Comparison of ENCODE assay signal across 8 cellular contexts in genomic region chr18:9135912-9136314, GRCh38. TPM values are rescaled to one million over a fixed set of nuclear protein-coding genes. Genes with fewer than 3 reads are reported as not detected.
DNase-seq lines count a peak whose midpoint lies in the region; ATAC-seq and TF ChIP-seq lines count a peak whose summit lies in the region.

No MANE protein-coding gene starts in this region.

- no peaks in the 10 kb centered on the region for H3K27me3 Mint-ChIP-seq in activated CD4-positive, alpha-beta T cell treated with anti-CD3 and anti-CD28 coated beads, Interleukin-2, amount 10 ng/mL, durations not matched to agents 24 days and 14 days
- H3K27me3 Mint-ChIP-seq in naive thymus-derived CD8-positive, alpha-beta T cell, result no peaks in the 10 kb centered on the region

- no peaks in the 10 kb centered on the region for H3K9me2 ChIP-seq in MM.1S (replicated peaks; ENCODE audit: insufficient read depth, low read length)

- H3F3A ChIP-seq in MM.1S (ENCODE audit: insufficient read depth, low read length), result peaks cover 89% of the 10 kb centered on the region

- no peak for TF ChIP-seq EP300 in esophagus muscularis mucosa (IDR thresholded peaks at IDR 0.05)

- H4K20me1 ChIP-seq in MM.1S (ENCODE audit: insufficient read depth, low read length), result no peaks in the 10 kb centered on the region

- H3K4me1 ChIP-seq in MM.1S (ENCODE audit: low read length), result peaks cover 23% of the 10 kb centered on the region
- H3K4me1 ChIP-seq in esophagus muscularis mucosa, result peaks cover 42 to 61% (median 54%) of the 10 kb centered on the region in 4 donors

- H3K4me1 Mint-ChIP-seq in activated CD4-positive, alpha-beta T cell treated with anti-CD3 and anti-CD28 coated beads, Interleukin-2, amount 10 ng/mL, durations not matched to agents 24 days and 14 days, result peaks cover 48% of the 10 kb centered on the region
- H3K4me1 Mint-ChIP-seq in naive thymus-derived CD8-positive, alpha-beta T cell, result peaks cover 29 to 78% (median 60%) of the 10 kb centered on the region in 4 donors

- no peak for TF ChIP-seq POLR2A in esophagus muscularis mucosa (IDR thresholded peaks at IDR 0.05; ENCODE audit: low read depth)

- ATAC-seq in naive thymus-derived CD8-positive, alpha-beta T cell, result peak; percentile 25 to 28

- peaks cover 92% of the 10 kb centered on the region for H3K79me2 ChIP-seq in MM.1S (ENCODE audit: low read length)

- H2AFZ ChIP-seq in MM.1S (ENCODE audit: low read length), result no peak overlapping the region

- H3K9me3 ChIP-seq in MM.1S (replicated peaks; ENCODE audit: insufficient read depth, low read length), result no peaks in the 10 kb centered on the region
- no peaks in the 10 kb centered on the region for H3K9me3 ChIP-seq in esophagus muscularis mucosa

- peaks cover 56% of the 10 kb centered on the region for H3K36me3 Mint-ChIP-seq in activated CD4-positive, alpha-beta T cell treated with anti-CD3 and anti-CD28 coated beads, Interleukin-2, amount 10 ng/mL, durations not matched to agents 24 days and 14 days (ENCODE audit: low read depth)
- peaks cover 3 to 40% (median 8%) of the 10 kb centered on the region in 3 donors for H3K36me3 Mint-ChIP-seq in naive thymus-derived CD8-positive, alpha-beta T cell

- peak overlapping the region; percentile 88 for H3K9ac ChIP-seq in MM.1S (ENCODE audit: low read length)

- H3K36me3 ChIP-seq in MM.1S (replicated peaks; ENCODE audit: insufficient read depth, low read length), result peaks cover 42% of the 10 kb centered on the region; the same call in 1 of the 2 replicates
- H3K36me3 ChIP-seq in esophagus muscularis mucosa, result peaks cover 0 to 33% (median 11%) of the 10 kb centered on the region in 4 donors

- H3K27ac Mint-ChIP-seq in activated CD4-positive, alpha-beta T cell treated with anti-CD3 and anti-CD28 coated beads, Interleukin-2, amount 10 ng/mL, durations not matched to agents 24 days and 14 days, result peak overlapping the region; percentile 99
- H3K27ac Mint-ChIP-seq in naive thymus-derived CD8-positive, alpha-beta T cell, result peak overlapping the region; percentile 98 to 100 (median 99)

- H3K4me3 ChIP-seq in MM.1S (ENCODE audit: low read length) (peak overlapping the region; percentile 78), esophagus muscularis mucosa (peak overlapping the region; percentile 71 to 89 (median 83))

- peak overlapping the region; percentile 94 for H3K4me3 Mint-ChIP-seq in activated CD4-positive, alpha-beta T cell treated with anti-CD3 and anti-CD28 coated beads, Interleukin-2, amount 10 ng/mL, durations not matched to agents 24 days and 14 days
- H3K4me3 Mint-ChIP-seq in naive thymus-derived CD8-positive, alpha-beta T cell, result peak overlapping the region; percentile 88 to 99 (median 97)

- no peaks in the 10 kb centered on the region for H3K27me3 ChIP-seq in MM.1S (replicated peaks; ENCODE audit: insufficient read depth, low read length)
- no peaks in the 10 kb centered on the region for H3K27me3 ChIP-seq in esophagus muscularis mucosa

- WGBS in esophagus muscularis mucosa, result 0% methylated on average over 10 of the region's 33 CpGs

- H3K4me2 ChIP-seq in MM.1S (ENCODE audit: low read depth, low read length), result peak overlapping the region; percentile 85

- POLR2A ChIA-PET in naive thymus-derived CD8-positive, alpha-beta T cell (lab: Charles Lee), result interaction anchor here (0.6 to 7.7 kb wide), 7 partner anchors 12 to 527 kb away, joined by 4 to 254 read pairs (median 24); partner anchors contain the start of genes NDUFV2, RAB12 and TWSG1

- TF ChIP-seq CTCF in MM.1S (IDR thresholded peaks at IDR 0.05; ENCODE audit: low read length) (no peak), esophagus muscularis mucosa (IDR thresholded peaks at IDR 0.05) (no peak)

- peak overlapping the region; percentile 97 for H3K27ac ChIP-seq in MM.1S (ENCODE audit: low read length)
- H3K27ac ChIP-seq in esophagus muscularis mucosa (replicated peaks in 1 of 4), result peak overlapping the region; percentile 96 to 99 (median 98)

- H3K9me3 Mint-ChIP-seq in activated CD4-positive, alpha-beta T cell treated with anti-CD3 and anti-CD28 coated beads, Interleukin-2, amount 10 ng/mL, durations not matched to agents 24 days and 14 days, result no peaks in the 10 kb centered on the region
- H3K9me3 Mint-ChIP-seq in naive thymus-derived CD8-positive, alpha-beta T cell, result no peaks in the 10 kb centered on the region

- intact Hi-C loops in activated CD4-positive, alpha-beta T cell treated with anti-CD3 and anti-CD28 coated beads, Interleukin-2, amount 10 ng/mL, durations not matched to agents 24 days and 14 days (cut with micrococcal nuclease), result loop anchor here (1.0 to 2.0 kb wide), 6 partner anchors 14 to 477 kb away; partner anchors contain the start of genes NDUFV2 and RALBP1
- intact Hi-C loops in esophagus muscularis mucosa (cut with DNase I), result loop anchor here (2.0 to 5.0 kb wide), 2 partner anchors 33 to 189 kb away; partner anchors contain the start of gene NDUFV2

- DNase-seq in activated CD4-positive, alpha-beta T cell treated with anti-CD3 and anti-CD28 coated beads, Interleukin-2, amount 10 ng/mL, durations not matched to agents 24 days and 14 days, result no peak
- DNase-seq in activated CD4-positive, alpha-beta T cell treated with anti-CD3 and anti-CD28 coated beads, Interleukin-2, amount 50 U/mL, for 48 hours, result no peak
- peak; percentile 15 for DNase-seq in HCEC 1CT
- DNase-seq in MM.1S, result peak; percentile 93
- DNase-seq in SW480 (ENCODE audit: low spot score), result peak; percentile 77
- DNase-seq in esophagus muscularis mucosa (ENCODE audit: extremely low spot score), result no peak
- DNase-seq in naive thymus-derived CD8-positive, alpha-beta T cell, result peak in 1 of 10 donors; percentile 62
- DNase-seq in GDM1 (lab: John Stamatoyannopoulos, UW), result no peak

RNA-seq across cellular contexts. Expression of gene ANKRD12, which starts 0.7 kb away (rescaled TPM):
- total RNA-seq in activated CD4-positive, alpha-beta T cell treated with anti-CD3 and anti-CD28 coated beads, Interleukin-2, amount 10 ng/mL, durations not matched to agents 24 days and 14 days, result 60.8 TPM in 2 replicates
- 100 to 1,000 TPM in 1 of 4 donors, 10 to 100 TPM in 3; 65.2 to 108 (median 92.9) TPM for total RNA-seq in esophagus muscularis mucosa
- total RNA-seq in naive thymus-derived CD8-positive, alpha-beta T cell, result 100 to 1,000 TPM; 198 to 212 TPM
- polyA plus RNA-seq in naive thymus-derived CD8-positive, alpha-beta T cell, result 10 to 100 TPM; 15.7 to 70.4 (median 26.3) TPM

RNA-seq across cellular contexts. Expression of gene NDUFV2, which starts 33.4 kb away (rescaled TPM):
- 357 and 360 TPM in 2 replicates for total RNA-seq in activated CD4-positive, alpha-beta T cell treated with anti-CD3 and anti-CD28 coated beads, Interleukin-2, amount 10 ng/mL, durations not matched to agents 24 days and 14 days
- 100 to 1,000 TPM; 120 to 229 (median 175) TPM for total RNA-seq in esophagus muscularis mucosa
- 100 to 1,000 TPM; 149 to 166 TPM for total RNA-seq in naive thymus-derived CD8-positive, alpha-beta T cell
- polyA plus RNA-seq in naive thymus-derived CD8-positive, alpha-beta T cell, result 100 to 1,000 TPM; 106 to 155 (median 128) TPM

Comparison
In these comparisons a context has a peak if more than half of its experiments do, and no peak if none do; other contexts are left out.
1. DNase-seq: peak in HCEC 1CT (single experiment), MM.1S (single experiment) and SW480 (single experiment); none in activated CD4-positive, alpha-beta T cell treated with anti-CD3 and anti-CD28 coated beads, Interleukin-2, amount 10 ng/mL, durations not matched to agents 24 days and 14 days (single experiment), activated CD4-positive, alpha-beta T cell treated with anti-CD3 and anti-CD28 coated beads, Interleukin-2, amount 50 U/mL, for 48 hours (0 of 2), esophagus muscularis mucosa (single experiment) and GDM1 (single experiment).